8 cellular contexts compared by ENCODE assay signal in the genomic region with DNA sequence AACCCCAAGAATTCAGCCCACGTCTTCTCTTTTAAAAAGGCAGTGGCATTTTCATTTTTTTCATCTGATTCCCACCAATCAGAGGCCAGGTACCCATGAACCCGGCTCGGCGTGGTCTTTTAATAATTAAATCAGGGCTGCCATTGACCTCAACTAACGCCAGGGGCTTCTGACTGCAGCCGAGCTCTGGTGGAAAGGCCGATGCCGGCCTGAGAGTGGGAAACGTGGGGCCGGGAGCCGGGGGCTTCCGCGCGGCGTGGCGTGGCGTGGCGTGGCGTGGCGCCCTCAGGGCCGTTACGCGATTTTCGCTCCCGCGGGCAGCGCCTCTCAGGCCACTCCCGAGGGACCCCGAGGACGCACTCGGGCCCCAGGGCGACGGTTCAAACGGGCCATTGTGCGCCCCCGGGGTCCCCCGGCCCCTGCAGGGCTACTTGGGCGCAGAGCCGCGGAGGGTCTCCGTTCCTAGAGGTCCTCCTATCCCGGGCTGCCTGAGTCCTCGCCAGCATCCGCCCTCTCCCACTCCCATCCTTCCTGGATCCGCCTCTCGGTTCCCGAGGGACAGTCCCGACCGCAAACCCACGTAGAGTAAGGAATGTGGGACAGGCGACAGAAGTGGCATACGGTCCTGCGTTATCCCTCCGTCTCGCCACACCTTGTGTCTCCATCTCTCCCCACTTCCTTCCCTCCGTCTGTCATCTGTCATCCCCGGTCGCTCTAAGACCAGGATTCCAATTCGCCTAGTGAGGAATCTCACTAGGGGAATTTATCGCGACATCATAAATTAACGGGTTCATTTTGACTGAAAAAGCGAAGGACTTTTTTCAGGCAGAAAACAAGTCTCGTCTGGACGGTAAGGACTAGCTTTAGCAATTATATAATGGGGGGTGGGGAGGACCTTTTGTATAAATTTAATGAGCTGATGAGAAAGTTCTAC. TPM values are rescaled to one million over a fixed set of nuclear protein-coding genes. Genes with fewer than 3 reads are reported as not detected.
DNase-seq lines count a peak whose midpoint lies in the region; ATAC-seq, FAIRE-seq and TF ChIP-seq lines count a peak whose summit lies in the region.

No MANE protein-coding gene starts in this region.

- H3K4me1 ChIP-seq in BLaER1 (peaks cover 27% of the 10 kb centered on the region), H1 (replicated peaks in 1 of 4; ENCODE audit: control insufficient read depth in 3 of 4, insufficient read depth in 4 of 4, low read length in 3 of 4) (peaks cover 0 to 10% (median 3%) of the 10 kb centered on the region in 4 experiments; a peak in 6 of 7 replicates)

- DNase-seq in NCI-H774 (lab: John Stamatoyannopoulos, UW) (peak; percentile 27), H1 (ENCODE audit: low read depth in 1 of 2, low spot score in 2 of 2) (peak in 1 of 2 experiments; percentile 76), memory B cell (ENCODE audit: low spot score in 2 of 2) (peak; percentile 64 to 70)
- peak; percentile 82 for DNase-seq in activated CD8-positive, alpha-beta memory T cell treated with anti-CD3 and anti-CD28 coated beads for 24 hours
- DNase-seq in stimulated activated CD8-positive, alpha-beta memory T cell treated with anti-CD3 and anti-CD28 coated beads, Interleukin-15, amount 100 ng/mL, for 48 hours (ENCODE audit: low read depth in 2 of 2) = peak; percentile 8 to 13

- CTCF ChIA-PET in H1 (lab: Charles Lee; ENCODE audit: partially characterized antibody) = interaction anchor here (0.6 to 5.6 kb wide), 13 partner anchors 15 to 145 kb away, joined by 3 to 29 read pairs (median 4); no protein-coding TSS in a partner anchor

- peak overlapping the region; percentile 93 for H3K9ac ChIP-seq in BLaER1
- H3K9ac ChIP-seq in H1 (replicated peaks in 1 of 4; ENCODE audit: extremely low read depth in 1 of 4, low read depth in 3 of 4, low read length in 3 of 4) = peak overlapping the region in 1 of 4 experiments; percentile 45; a peak in 2 of 7 replicates

- no peak overlapping the region for H3K23ac ChIP-seq in H1 (ENCODE audit: insufficient read length)

- H3K9me3 ChIP-seq in BLaER1 (no peaks in the 10 kb centered on the region), H1 (ENCODE audit: insufficient read depth in 2 of 2, low read depth in 1 of 2, low read length in 1 of 2) (no peaks in the 10 kb centered on the region)

- no peak overlapping the region for H4K5ac ChIP-seq in H1 (ENCODE audit: insufficient read length, low read depth, low read length)

- peaks cover 19 to 37% of the 10 kb centered on the region in 2 experiments for H3K79me2 ChIP-seq in H1 (ENCODE audit: control insufficient read depth in 1 of 2, insufficient read depth in 2 of 2, low read length in 2 of 2)

- TF ChIP-seq CTCF in H1 (IDR thresholded peaks at IDR 0.05; ENCODE audit: control extremely low read depth in 1 of 3, insufficient read depth in 1 of 3, low read depth in 1 of 3, low read length in 3 of 3) = peak in 2 of 3 experiments; percentile 28 to 30; a peak in 3 of 4 replicates

- H3K4ac ChIP-seq in H1 (replicated peaks; ENCODE audit: insufficient read length, low read depth, low read length) = no peak overlapping the region

- H3K27ac Mint-ChIP-seq in memory B cell = peak overlapping the region; percentile 96

- FAIRE-seq in H1 (lab: Jason Lieb, UNC) = no peak

- no peak overlapping the region for H2BK20ac ChIP-seq in H1 (ENCODE audit: low read length)

- H3K36me3 ChIP-seq in BLaER1 (no peaks in the 10 kb centered on the region), H1 (ENCODE audit: control insufficient read depth in 2 of 4, insufficient read depth in 4 of 4, low read length in 3 of 4) (no peaks in the 10 kb centered on the region)

- no peak overlapping the region; the same call in 1 of the 2 replicates for H2BK5ac ChIP-seq in H1 (ENCODE audit: low read depth, low read length)

- H4K8ac ChIP-seq in H1 (ENCODE audit: extremely low read depth, insufficient read depth, low read length) = no peak overlapping the region; the same call in 1 of the 2 replicates

- peaks cover 37% of the 10 kb centered on the region for H4K20me1 ChIP-seq in BLaER1
- H4K20me1 ChIP-seq in H1 (replicated peaks in 1 of 2; ENCODE audit: control insufficient read depth in 1 of 2, insufficient read depth in 2 of 2, low read length in 2 of 2) = peaks cover 0 to 9% of the 10 kb centered on the region in 2 experiments

- peak overlapping the region; percentile 89 for H3K4me3 ChIP-seq in BLaER1
- peak overlapping the region; percentile 81 to 92 (median 87) for H3K4me3 ChIP-seq in H1 (ENCODE audit: extremely low read depth in 1 of 4, insufficient read depth in 2 of 4, low read depth in 3 of 4, low read length in 4 of 4)

- TF ChIP-seq RAD21 in H1 (IDR thresholded peaks at IDR 0.05 in 1 of 2, conservative IDR thresholded peaks at IDR 0.05 in 1 of 2; ENCODE audit: low read depth in 2 of 2, low read length in 2 of 2) = peak in 1 of 2 experiments; percentile 30; a peak in 1 of 4 replicates

- H3K4me3 Mint-ChIP-seq in memory B cell = peak overlapping the region; percentile 99

- H2BK15ac ChIP-seq in H1 (ENCODE audit: low read length) = no peak overlapping the region; the same call in 1 of the 2 replicates

- TF ChIP-seq POLR2A in GM18951 (IDR thresholded peaks at IDR 0.05; ENCODE audit: extremely low read depth, insufficient read depth, insufficient read length) = peak; percentile 69
- TF ChIP-seq POLR2A in H1 (IDR thresholded peaks at IDR 0.05; ENCODE audit: control extremely low read depth in 1 of 2, low read depth in 2 of 2, low read length in 2 of 2) = no peak

- H4K91ac ChIP-seq in H1 (replicated peaks; ENCODE audit: insufficient read length, low read length) = no peak overlapping the region

- peaks cover 3% of the 10 kb centered on the region; the same call in 1 of the 2 replicates for H3K79me1 ChIP-seq in H1 (ENCODE audit: low read depth, low read length)

- peak overlapping the region; percentile 7; the same call in 1 of the 2 replicates for H3K18ac ChIP-seq in H1 (ENCODE audit: extremely low read depth, low read length)

- no peaks in the 10 kb centered on the region for H3K36me3 Mint-ChIP-seq in memory B cell

- no peak overlapping the region for H3K56ac ChIP-seq in H1 (replicated peaks; ENCODE audit: insufficient read length, low read depth, low read length)

- peaks cover 33% of the 10 kb centered on the region for H3K4me1 Mint-ChIP-seq in memory B cell

- peak overlapping the region; percentile 10; the same call in 1 of the 2 replicates for H2BK12ac ChIP-seq in H1 (ENCODE audit: low read depth, low read length)

- H3K14ac ChIP-seq in H1 (ENCODE audit: insufficient read length) = no peak overlapping the region

- no peak overlapping the region for H2AK5ac ChIP-seq in H1 (ENCODE audit: low read depth, low read length)

- ATAC-seq in HG03159 (IDR thresholded peaks at IDR 0.05; ENCODE audit: unreplicated experiment) (peak; percentile 77), memory B cell (ENCODE audit: low read depth) (peak; percentile 72)

- WGBS in H1 (ENCODE audit: extremely low coverage in 1 of 2, insufficient coverage in 1 of 2, insufficient read length in 1 of 2, insufficient replicate concordance in 2 of 2, low coverage in 1 of 2, low lambda C conversion rate in 2 of 2, missing lambda C conversion rate in 1 of 2), 2 experiments = 1% methylated on average over 59 of the region's 65 CpGs; no CpG with 5 or more reads in 1 of the 2 experiments

- H2BK120ac ChIP-seq in H1 (replicated peaks; ENCODE audit: low read depth, low read length) = no peak overlapping the region

- H3K4me2 ChIP-seq in BLaER1 (peak overlapping the region; percentile 57), H1 (ENCODE audit: insufficient read depth in 1 of 2, low read depth in 2 of 2, low read length in 2 of 2) (peak overlapping the region; percentile 72 to 91)

- peak overlapping the region; percentile 96 for H3K27ac ChIP-seq in BLaER1
- no peak overlapping the region for H3K27ac ChIP-seq in H1 (ENCODE audit: low read depth, low read length)

- no peaks in the 10 kb centered on the region for H3K27me3 Mint-ChIP-seq in memory B cell

- no peaks in the 10 kb centered on the region for H3K9me3 Mint-ChIP-seq in memory B cell

- no peak for TF ChIP-seq EP300 in H1 (IDR thresholded peaks at IDR 0.05; ENCODE audit: borderline replicate concordance in 1 of 2, low read depth in 2 of 2, low read length in 2 of 2)

- POLR2A ChIA-PET in H1 (lab: Charles Lee; ENCODE audit: partially characterized antibody) = interaction anchor here (0.6 to 3.1 kb wide), 5 partner anchors 10 to 1138 kb away, joined by 3 to 18 read pairs (median 3); partner anchors contain the start of gene RPS12

- peak overlapping the region; percentile 97 for H2AFZ ChIP-seq in H1 (ENCODE audit: low read length)

- no peaks in the 10 kb centered on the region for H3K27me3 ChIP-seq in BLaER1
- no peaks in the 10 kb centered on the region; a peak in 1 of 7 replicates for H3K27me3 ChIP-seq in H1 (replicated peaks in 1 of 4; ENCODE audit: control insufficient read depth in 3 of 4, extremely low read depth in 1 of 4, insufficient read depth in 3 of 4, low read length in 3 of 4)

- peaks cover 8% of the 10 kb centered on the region for H3K23me2 ChIP-seq in H1 (ENCODE audit: low read depth, low read length)

- in situ Hi-C loops in GM18951 (cut with MboI; ENCODE audit: low sequenced_read_pairs, unreplicated experiment) = no loop called here

TF ChIP-seq in H1, 55 proteins besides CTCF, POLR2A, EP300 and RAD21 (continues in another document):
- no peak for TF ChIP-seq NRF1 (IDR thresholded peaks at IDR 0.05; ENCODE audit: low read depth, low read length)
- 0 out of 2 replicates have a peak, but pooled peaks have one; percentile 27 for TF ChIP-seq PHF8 (conservative IDR thresholded peaks at IDR 0.05; ENCODE audit: low read depth, low read length)
- no peak for TF ChIP-seq TEAD4 (IDR thresholded peaks at IDR 0.05; ENCODE audit: low read depth, low read length)
- no peak for TF ChIP-seq GTF2F1 (IDR thresholded peaks at IDR 0.05; ENCODE audit: borderline replicate concordance, low read depth, low read length)
- TF ChIP-seq BACH1 (IDR thresholded peaks at IDR 0.05; ENCODE audit: low read length) = peak; percentile 47; the same call in 1 of the 2 replicates
- TF ChIP-seq RBBP5 (IDR thresholded peaks at IDR 0.05; ENCODE audit: borderline replicate concordance, low read depth, low read length) = no peak
- TF ChIP-seq, protein P1, sequence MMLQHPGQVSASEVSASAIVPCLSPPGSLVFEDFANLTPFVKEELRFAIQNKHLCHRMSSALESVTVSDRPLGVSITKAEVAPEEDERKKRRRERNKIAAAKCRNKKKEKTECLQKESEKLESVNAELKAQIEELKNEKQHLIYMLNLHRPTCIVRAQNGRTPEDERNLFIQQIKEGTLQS (IDR thresholded peaks at IDR 0.05; ENCODE audit: insufficient read depth, low read depth, low read length) = no peak

RNA-seq across cellular contexts. Expression of gene TBPL1, which starts 0.9 kb away (rescaled TPM):
- total RNA-seq in H1 (2021; fragmentation: NEBNext Ultra II Directional; extraction: Animal tissue kit (Norgen Biotek cat#: 25700)) = 66.3 and 67.0 TPM in 2 replicates
- 19.5 and 32.5 TPM in 2 replicates for polyA plus RNA-seq in H1 (2011; rRNA removed)
- polyA plus RNA-seq in H1 (2011; cell fraction: cytosol; rRNA removed) = 44.7 TPM
- polyA plus RNA-seq in H1 (2011; cell fraction: nucleus; rRNA removed) = 39.2 TPM
- 35.6 to 61.1 TPM (median 49.4 TPM) in 4 replicates for polyA plus RNA-seq in H1 (2012, experiment 1 of 2)
- polyA plus RNA-seq in H1 (2012, experiment 2 of 2) = 21.8 TPM
- polyA plus RNA-seq in H1 (2013, experiment 1 of 2) = 69.9 TPM
- 75.1 TPM for polyA plus RNA-seq in H1 (2013, experiment 2 of 2)
- 16.6 and 28.6 TPM in 2 replicates for polyA minus RNA-seq in H1 (2011; rRNA and poly(A)+ RNA removed)
- 39.0 TPM for polyA minus RNA-seq in H1 (2011; cell fraction: cytosol; rRNA and poly(A)+ RNA removed)
- 19.7 TPM for polyA minus RNA-seq in H1 (2011; cell fraction: nucleus; rRNA and poly(A)+ RNA removed)
